15 cellular contexts compared by ENCODE assay signal in the genomic region with DNA sequence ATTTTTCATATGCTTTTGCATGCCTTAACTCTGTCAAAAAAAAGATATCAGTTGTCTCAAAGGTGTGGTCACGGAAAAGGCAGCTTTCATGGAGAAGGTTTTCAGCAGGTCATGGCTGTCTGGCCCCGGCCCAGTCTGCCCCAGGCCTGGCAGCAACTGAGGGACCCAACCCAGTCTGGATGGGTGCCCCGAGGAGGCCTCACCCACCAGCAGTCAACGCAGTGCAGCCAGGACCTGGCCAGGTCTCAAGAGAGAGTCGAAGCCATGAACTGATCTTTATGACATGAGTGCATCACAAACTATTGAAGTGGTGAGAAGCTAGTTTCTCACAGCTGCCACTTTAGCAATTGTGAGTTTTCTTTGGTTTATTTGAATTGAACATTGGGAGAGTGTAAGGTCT. TPM values are rescaled to one million over a fixed set of nuclear protein-coding genes. Genes with fewer than 3 reads are reported as not detected.
DNase-seq lines count a peak whose midpoint lies in the region; ATAC-seq and TF ChIP-seq lines count a peak whose summit lies in the region.
"Had no signal": no experiment of that assay in that cellular context is flagged by ENCODE, and none has a peak within 500 bp of the region (broad histone marks: within the 10 kb centered on the region; RNA-seq: fewer than 3 reads in every experiment).

No MANE protein-coding gene starts in this region.

- peak overlapping the region; percentile 77 for H3K9ac ChIP-seq in adipocyte (ENCODE audit: low read length)

- CTCF ChIA-PET in AG04450 (lab: Charles Lee), result interaction anchor here (1.0 to 4.4 kb wide), 3 partner anchors 12 to 79 kb away, joined by 3 to 37 read pairs (median 4); no protein-coding TSS in a partner anchor

- H3K9me3 ChIP-seq in AG04450 (ENCODE audit: control insufficient read depth, insufficient read depth, low read length) (peaks cover 8% of the 10 kb centered on the region), adipocyte (ENCODE audit: control insufficient read depth, low read length) (peaks cover 9% of the 10 kb centered on the region)
- H3K9me3 ChIP-seq: colonic mucosa had no signal

- H3K36me3 ChIP-seq in adipocyte (ENCODE audit: control insufficient read depth, insufficient read depth, low read length, severe bottlenecking), result peaks cover 89% of the 10 kb centered on the region

- peak; percentile 65 for ATAC-seq in Right ventricle myocardium superior (ENCODE audit: poor library complexity)
- peak; percentile 6 for ATAC-seq in sciatic nerve
- no peak for ATAC-seq in HG03342 (IDR thresholded peaks at IDR 0.05; ENCODE audit: unreplicated experiment)
- ATAC-seq: A549, natural killer cell had no signal

- peak overlapping the region; percentile 34 for H3K27ac ChIP-seq in AG04450 (ENCODE audit: low read depth, low read length)
- H3K27ac ChIP-seq: A549, colonic mucosa had no signal

- H3K4me1 ChIP-seq in adipocyte (ENCODE audit: control insufficient read depth, insufficient read depth, low read length), result peaks cover 73% of the 10 kb centered on the region
- H3K4me1 ChIP-seq: A549, colonic mucosa had no signal

- POLR2A ChIA-PET in AG04450 (lab: Yijun Ruan, JAX), result interaction anchor here (1.0 kb wide), 1 partner anchor 9 kb away, joined by 3 read pairs; no protein-coding TSS in a partner anchor

- intact Hi-C loops in Right ventricle myocardium superior (cut with DNase I), result loop anchor here (5.0 to 10.0 kb wide), 2 partner anchors 34 to 59 kb away; a partner anchor contains a TSS
- intact Hi-C loops in sciatic nerve (cut with DNase I), result no loop called here

- DNase-seq in AG04450 (ENCODE audit: low read depth, low spot score) (no peak), adipocyte (ENCODE audit: low read depth) (no peak), Right ventricle myocardium superior (peak; percentile 82), sciatic nerve (ENCODE audit: low spot score) (no peak), SKM-1 treated with dmso at 0.1 percent for 144 hours (lab: John Stamatoyannopoulos, UW; ENCODE audit: unreplicated experiment) (no peak), UCSD-AML1 (lab: John Stamatoyannopoulos, UW; ENCODE audit: unreplicated experiment) (no peak), middle frontal gyrus (ENCODE audit: extremely low spot score, low spot score) (no peak)
- DNase-seq: colonic mucosa, foreskin fibroblast, natural killer cell, NCI-H1105 treated with DMSO at 0.1 percent for 48 hours, NCI-H2227 treated with DMSO at 0.1 percent for 48 hours, OCI-M1 had no signal

- no peak for TF ChIP-seq CTCF in AG04450 (IDR thresholded peaks at IDR 0.05; ENCODE audit: low read depth, low read length)

- no peaks in the 10 kb centered on the region for H3K27me3 ChIP-seq in AG04450 (ENCODE audit: control insufficient read depth, insufficient read depth, low read length)
- no peaks in the 10 kb centered on the region for H3K27me3 ChIP-seq in adipocyte (replicated peaks; ENCODE audit: control insufficient read depth, insufficient read depth, low read length)
- H3K27me3 ChIP-seq: colonic mucosa had no signal

- H3K4me3 ChIP-seq in AG04450 (ENCODE audit: low read depth, low read length) (no peak overlapping the region), adipocyte (ENCODE audit: low read length) (peak overlapping the region; percentile 64)
- H3K4me3 ChIP-seq: A549, colonic mucosa had no signal

RNA-seq across cellular contexts. Expression of a gene that starts 7.9 kb away (rescaled TPM):
- 398 and 553 TPM in 2 replicates for polyA plus RNA-seq in AG04450 (2011; rRNA removed)
- polyA minus RNA-seq in AG04450 (2011; rRNA and poly(A)+ RNA removed), result 339 and 474 TPM in 2 replicates
- total RNA-seq in Right ventricle myocardium superior, result 94.6 TPM
- 141 TPM for total RNA-seq in sciatic nerve
